ENCODE assay signal across 21 cellular contexts in the genomic region with DNA sequence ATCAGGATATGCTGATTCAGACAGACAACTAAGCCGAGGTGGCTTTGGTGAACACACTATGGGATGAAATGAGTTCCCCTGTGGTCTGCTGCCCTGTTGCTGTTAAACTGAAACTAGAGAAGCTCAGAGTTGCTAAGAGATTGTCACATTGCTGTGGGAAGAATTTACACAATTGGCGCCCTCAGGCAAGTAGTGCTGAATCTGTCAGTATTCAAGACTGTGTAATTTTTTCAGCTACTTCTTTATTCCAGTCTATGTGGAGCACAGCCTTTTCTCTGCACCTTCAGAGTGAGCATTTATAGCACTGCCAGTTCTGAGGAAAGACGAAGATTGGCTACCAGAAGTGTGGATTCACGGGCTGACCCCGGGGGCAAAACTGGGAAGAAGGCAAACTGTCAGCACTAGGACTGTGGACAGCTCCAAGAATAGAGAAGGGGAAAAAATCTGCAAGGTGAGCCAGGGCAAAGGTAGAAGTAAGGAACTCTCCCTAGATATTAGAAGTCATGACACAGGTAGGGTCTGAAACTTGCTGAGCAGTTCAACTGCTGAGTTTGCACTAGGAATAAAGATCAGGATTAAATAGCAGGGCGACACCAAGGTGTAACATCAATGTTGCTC.
A peak's percentile ranks its signal among the peaks of the same experiment; 100 is the strongest.
DNase-seq lines count a peak whose midpoint lies in the region; ATAC-seq and TF ChIP-seq lines count a peak whose summit lies in the region.
"Had no signal": no experiment of that assay in that cellular context is flagged by ENCODE, and none has a peak within 500 bp of the region (broad histone marks: within the 10 kb centered on the region; RNA-seq: fewer than 3 reads in every experiment).

No MANE protein-coding gene starts in this region.

- H3K27me3 ChIP-seq in mammary epithelial cell (ENCODE audit: insufficient read depth, low read length), result no peaks in the 10 kb centered on the region
- no peaks in the 10 kb centered on the region for H3K27me3 ChIP-seq in mesendoderm (ENCODE audit: insufficient read depth, low read length, poor library complexity)

- no peak overlapping the region for H3K23ac ChIP-seq in mesendoderm (ENCODE audit: low read length)

- H4K20me1 ChIP-seq in mammary epithelial cell (ENCODE audit: insufficient read depth, low read length), result no peaks in the 10 kb centered on the region

- no peak for ATAC-seq in activated CD4-positive, alpha-beta T cell treated with anti-CD3 and anti-CD28 coated beads for 36 hours
- ATAC-seq: left cardiac atrium, sciatic nerve had no signal

- H3K4me1 ChIP-seq in HEK293 (ENCODE audit: control insufficient read depth, insufficient read depth, low read length) (no peaks in the 10 kb centered on the region), mammary epithelial cell (ENCODE audit: insufficient read depth, low read length) (no peaks in the 10 kb centered on the region), mesendoderm (ENCODE audit: control insufficient read depth, low read depth, low read length) (peaks cover 12% of the 10 kb centered on the region)

- H3K4me2 ChIP-seq in mammary epithelial cell (ENCODE audit: insufficient read depth, low read depth, low read length) (no peak overlapping the region), mesendoderm (ENCODE audit: low read length) (no peak overlapping the region)

- 36% methylated on average over 6 of the region's 6 CpGs for WGBS in mammary epithelial cell (ENCODE audit: low coverage, missing lambda C conversion rate)
- no CpG with 5 or more reads among the region's 6 CpGs for WGBS in mesendoderm (ENCODE audit: extremely low coverage, insufficient coverage, low lambda C conversion rate)

- TF ChIP-seq CTCF in HEK293 (tag by site-specific recombination; IDR thresholded peaks at IDR 0.05) (no peak), mammary epithelial cell (conservative IDR thresholded peaks at IDR 0.05 in 1 of 2, IDR thresholded peaks at IDR 0.05 in 1 of 2; ENCODE audit: extremely low read depth in 1 of 2, insufficient read depth in 1 of 2, low read depth in 1 of 2, low read length in 2 of 2) (no peak)

- peaks cover 14% of the 10 kb centered on the region for H3K27me3 Mint-ChIP-seq in activated CD4-positive, alpha-beta T cell treated with anti-CD3 and anti-CD28 coated beads for 36 hours

- no peaks in the 10 kb centered on the region for H3K79me2 ChIP-seq in mammary epithelial cell (ENCODE audit: insufficient read depth, low read length)
- H3K79me2 ChIP-seq in mesendoderm (ENCODE audit: control insufficient read depth, insufficient read depth, low read length), result no peaks in the 10 kb centered on the region

- no peak overlapping the region for H3K27ac Mint-ChIP-seq in activated CD4-positive, alpha-beta T cell treated with anti-CD3 and anti-CD28 coated beads for 36 hours
- H3K27ac Mint-ChIP-seq: activated naive CD4-positive, alpha-beta T cell treated with anti-CD3 and anti-CD28 coated beads for 36 hours; CD8-positive, alpha-beta memory T cell had no signal

- H2BK15ac ChIP-seq in mesendoderm (replicated peaks; ENCODE audit: low read depth), result no peak overlapping the region

- no peak overlapping the region for H2BK120ac ChIP-seq in mesendoderm (ENCODE audit: low read depth, low read length)

- H3K56ac ChIP-seq in mesendoderm (ENCODE audit: low read length), result no peak overlapping the region

- no peak overlapping the region for H2AK5ac ChIP-seq in mesendoderm (ENCODE audit: low read length)

- H3K4me3 ChIP-seq in HEK293 (ENCODE audit: low read depth, low read length) (no peak overlapping the region), mammary epithelial cell (replicated peaks in 1 of 3; ENCODE audit: insufficient read depth in 1 of 3, low read depth in 2 of 3, low read length in 3 of 3) (no peak overlapping the region), mesendoderm (ENCODE audit: low read length) (no peak overlapping the region)
- H3K4me3 ChIP-seq: coronary artery had no signal

- BruUV-seq in mammary epithelial cell (replicated peaks; lab: Mats Ljungman, UMichigan), result no TSS peak

- no peak overlapping the region for H3K18ac ChIP-seq in mesendoderm (ENCODE audit: low read length)

- no peaks in the 10 kb centered on the region for H3K4me1 Mint-ChIP-seq in activated CD4-positive, alpha-beta T cell treated with anti-CD3 and anti-CD28 coated beads for 36 hours
- H3K4me1 Mint-ChIP-seq: CD8-positive, alpha-beta memory T cell had no signal

- no peak overlapping the region for H3K4me3 Mint-ChIP-seq in activated CD4-positive, alpha-beta T cell treated with anti-CD3 and anti-CD28 coated beads for 36 hours
- H3K4me3 Mint-ChIP-seq: activated naive CD4-positive, alpha-beta T cell treated with anti-CD3 and anti-CD28 coated beads for 36 hours; CD8-positive, alpha-beta memory T cell had no signal

- DNase-seq in ACHN (peak; percentile 22), mammary epithelial cell (peak; percentile 7), mesendoderm (peak; percentile 73), cerebellum (ENCODE audit: low spot score) (no peak), superior temporal gyrus (ENCODE audit: extremely low spot score) (no peak)
- no peak for DNase-seq in activated CD4-positive, alpha-beta T cell treated with anti-CD3 and anti-CD28 coated beads, Interleukin-2, amount 50 U/mL, for 4 hours
- DNase-seq in activated CD4-positive, alpha-beta T cell treated with anti-CD3 and anti-CD28 coated beads for 36 hours, result no peak
- DNase-seq: activated CD4-positive, alpha-beta T cell treated with anti-CD3 and anti-CD28 coated beads, Interleukin-2, amount 50 U/mL, for 1 hour; activated naive CD4-positive, alpha-beta T cell treated with anti-CD3 and anti-CD28 coated beads for 36 hours; activated T-cell treated with anti-CD3 and anti-CD28 coated beads, Interleukin-2, amount 50 U/mL, for 1 hour; aorta; CD8-positive, alpha-beta memory T cell; left cardiac atrium; NCI-H1417 treated with DMSO at 0.1 percent for 48 hours; NCI-H2227 treated with DMSO at 0.1 percent for 48 hours; occipital lobe; stimulated activated CD4-positive, alpha-beta T cell treated with anti-CD3 and anti-CD28 coated beads, Interleukin-2, amount 100 ng/mL, for 24 hours; SW 1271 had no signal

- H4K5ac ChIP-seq in mesendoderm (ENCODE audit: low read length), result no peak overlapping the region

- dilution Hi-C loops in mammary epithelial cell (cut with HindIII; ENCODE audit: low sequenced_read_pairs), result no loop called here

- H3K4ac ChIP-seq in mesendoderm (ENCODE audit: low read depth, low read length), result no peak overlapping the region

- no peak overlapping the region for H2BK5ac ChIP-seq in mesendoderm (ENCODE audit: low read length)

- no peaks in the 10 kb centered on the region for H3K36me3 ChIP-seq in HEK293 (ENCODE audit: control insufficient read depth in 2 of 2, insufficient read depth in 1 of 2, low read length in 2 of 2)
- H3K36me3 ChIP-seq in mammary epithelial cell (ENCODE audit: insufficient read depth, low read length), result no peaks in the 10 kb centered on the region
- no peaks in the 10 kb centered on the region for H3K36me3 ChIP-seq in mesendoderm (ENCODE audit: control insufficient read depth, insufficient read depth, low read length)

- POLR2A ChIA-PET in HEK293 (lab: Yijun Ruan, JAX), result no interaction called here
- POLR2A ChIA-PET in activated CD4-positive, alpha-beta T cell treated with anti-CD3 and anti-CD28 coated beads for 36 hours (lab: Charles Lee), result no interaction called here

- H3K27ac ChIP-seq in HEK293 (ENCODE audit: extremely low read depth, low read depth, low read length) (no peak overlapping the region), mammary epithelial cell (ENCODE audit: insufficient read depth, low read depth, low read length) (no peak overlapping the region), mesendoderm (ENCODE audit: low read depth, low read length) (no peak overlapping the region)
- H3K27ac ChIP-seq: coronary artery had no signal

- H2AFZ ChIP-seq in mammary epithelial cell (ENCODE audit: low read depth, low read length), result no peak overlapping the region

- CTCF ChIA-PET in HEK293 (lab: Yijun Ruan, JAX) (no interaction called here), mammary epithelial cell (lab: Charles Lee; ENCODE audit: low non-redundant PET) (no interaction called here)
- CTCF ChIA-PET in activated CD4-positive, alpha-beta T cell treated with anti-CD3 and anti-CD28 coated beads for 36 hours (lab: Charles Lee), result no interaction called here

- H3K9me3 Mint-ChIP-seq in activated CD4-positive, alpha-beta T cell treated with anti-CD3 and anti-CD28 coated beads for 36 hours (ENCODE audit: low read depth), result no peaks in the 10 kb centered on the region
- H3K9me3 Mint-ChIP-seq: activated naive CD4-positive, alpha-beta T cell treated with anti-CD3 and anti-CD28 coated beads for 36 hours; CD8-positive, alpha-beta memory T cell had no signal

- H3K79me1 ChIP-seq in mesendoderm (ENCODE audit: low read length), result no peaks in the 10 kb centered on the region

- H3K36me3 Mint-ChIP-seq in activated CD4-positive, alpha-beta T cell treated with anti-CD3 and anti-CD28 coated beads for 36 hours (ENCODE audit: low read depth), result no peaks in the 10 kb centered on the region
- H3K36me3 Mint-ChIP-seq: CD8-positive, alpha-beta memory T cell had no signal

- H3K9ac ChIP-seq in mammary epithelial cell (ENCODE audit: insufficient read depth, low read length), result no peak overlapping the region
- H3K9ac ChIP-seq in mesendoderm (ENCODE audit: low read length), result no peak overlapping the region

- H4K8ac ChIP-seq in mesendoderm (ENCODE audit: low read depth, low read length), result no peak overlapping the region

- intact Hi-C loops in mammary epithelial cell (cut with micrococcal nuclease), result loop anchor here (10.0 kb wide), 1 partner anchor 78 kb away; no protein-coding TSS in a partner anchor
- intact Hi-C loops in activated CD4-positive, alpha-beta T cell treated with anti-CD3 and anti-CD28 coated beads for 36 hours (cut with DNase I, micrococcal nuclease), result no loop called here

- no peaks in the 10 kb centered on the region for H3K9me3 ChIP-seq in HEK293 (ENCODE audit: control insufficient read depth, insufficient read depth, low read depth, low read length)
- no peaks in the 10 kb centered on the region for H3K9me3 ChIP-seq in mammary epithelial cell (replicated peaks; ENCODE audit: insufficient read depth, low read length)

- in situ Hi-C loops in ACHN (cut with HindIII; ENCODE audit: low pct_ligation_motif_present, low pct_unique_long_range_greater_than_20kb, low sequenced_read_pairs), result no loop called here
- in situ Hi-C loops in mammary epithelial cell (cut with MboI; ENCODE audit: low sequenced_read_pairs in 2 of 2), result no loop called here

TF ChIP-seq in HEK293, 187 proteins besides CTCF, POLR2A, EP300 and RAD21 (continues in another document):
- TF ChIP-seq GLIS2 (tag by site-specific recombination; IDR thresholded peaks at IDR 0.05), result no peak

Comparison
In these comparisons a context has a peak if more than half of its experiments do, and no peak if none do; other contexts are left out.
1. DNase-seq: peak in ACHN (single experiment), mammary epithelial cell (single experiment) and mesendoderm (single experiment); none in cerebellum (single experiment), superior temporal gyrus (single experiment), activated CD4-positive, alpha-beta T cell treated with anti-CD3 and anti-CD28 coated beads, Interleukin-2, amount 50 U/mL, for 4 hours (0 of 2) and activated CD4-positive, alpha-beta T cell treated with anti-CD3 and anti-CD28 coated beads for 36 hours (single experiment).